8 cellular contexts compared by ENCODE assay signal in genomic region chr20:19903168-19903676, GRCh38.
DNase-seq lines count a peak whose midpoint lies in the region; ATAC-seq and TF ChIP-seq lines count a peak whose summit lies in the region.

No MANE protein-coding gene starts in this region.

- H3K4me1 ChIP-seq in colonic mucosa, result no peaks in the 10 kb centered on the region

- H3K9ac ChIP-seq in colonic mucosa (ENCODE audit: low read depth in 2 of 2, low read length in 2 of 2), result no peak overlapping the region

- ATAC-seq in HG02610 (IDR thresholded peaks at IDR 0.05; ENCODE audit: unreplicated experiment), result no peak

- H3K4me3 ChIP-seq in NB4 (ENCODE audit: low read depth, low read length), result no peak overlapping the region
- no peak overlapping the region for H3K4me3 ChIP-seq in colonic mucosa

- intact Hi-C loops in colonic mucosa (cut with DNase I), result no loop called here

- TF ChIP-seq CTCF in AG09319 (IDR thresholded peaks at IDR 0.05; ENCODE audit: low read depth, low read length) (peak; percentile 15), NB4 (IDR thresholded peaks at IDR 0.05; ENCODE audit: low read depth, low read length) (peak; percentile 34), colonic mucosa (IDR thresholded peaks at IDR 0.05) (no peak)

- DNase-seq in AG09319 (ENCODE audit: extremely low read depth, low read depth) (no peak), GM19240 (ENCODE audit: insufficient read length, low spot score) (peak; percentile 57), NB4 (ENCODE audit: low read depth) (peak; percentile 90), colonic mucosa (peak; percentile 59), pons (ENCODE audit: low spot score) (peak; percentile 76), NCI-H1694 (lab: John Stamatoyannopoulos, UW) (no peak), kidney glomerular epithelial cell (lab: John Stamatoyannopoulos, UW) (no peak)

- TF ChIP-seq POLR2A in NB4 (IDR thresholded peaks at IDR 0.05; ENCODE audit: extremely low read depth, insufficient read length), result no peak

- no peaks in the 10 kb centered on the region for H3K27me3 ChIP-seq in colonic mucosa

- peak overlapping the region; percentile 9 for H3K27ac ChIP-seq in colonic mucosa

- H3K36me3 ChIP-seq in colonic mucosa, result no peaks in the 10 kb centered on the region

- H3K9me3 ChIP-seq in colonic mucosa, result no peaks in the 10 kb centered on the region

Comparison
In these comparisons a context has a peak if more than half of its experiments do, and no peak if none do; other contexts are left out.
1. DNase-seq: peak in GM19240 (single experiment), NB4 (single experiment), colonic mucosa (single experiment) and pons (single experiment); none in AG09319 (single experiment), NCI-H1694 (single experiment) and kidney glomerular epithelial cell (single experiment).